Comparison of ENCODE assay signal across 18 cellular contexts in genomic region chr1:207988326-207989005, GRCh38.
DNase-seq lines count a peak whose midpoint lies in the region; ATAC-seq and TF ChIP-seq lines count a peak whose summit lies in the region.
"Had no signal": no experiment of that assay in that cellular context is flagged by ENCODE, and none has a peak within 500 bp of the region (broad histone marks: within the 10 kb centered on the region; RNA-seq: fewer than 3 reads in every experiment).

No MANE protein-coding gene starts in this region.

- no peaks in the 10 kb centered on the region for H3K27me3 ChIP-seq in vagina
- H3K27me3 ChIP-seq: BE2C had no signal

- H3K36me3 ChIP-seq in vagina = no peaks in the 10 kb centered on the region
- H3K36me3 ChIP-seq: BE2C had no signal

- H3K36me3 Mint-ChIP-seq in activated CD8-positive, alpha-beta memory T cell treated with anti-CD3 and anti-CD28 coated beads, Interleukin-2, amount 10 ng/mL, durations not matched to agents 7 days and 5 days = no peaks in the 10 kb centered on the region
- H3K36me3 Mint-ChIP-seq in activated T-cell treated with anti-CD3 and anti-CD28 coated beads, Interleukin-2, amount 50 U/mL, for 24 hours (ENCODE audit: low read depth) = no peaks in the 10 kb centered on the region

- CTCF ChIA-PET in activated CD8-positive, alpha-beta memory T cell treated with anti-CD3 and anti-CD28 coated beads, Interleukin-2, amount 10 ng/mL, durations not matched to agents 7 days and 5 days (lab: Charles Lee) = no interaction called here

- no peak overlapping the region for H3K4me3 Mint-ChIP-seq in activated CD8-positive, alpha-beta memory T cell treated with anti-CD3 and anti-CD28 coated beads, Interleukin-2, amount 10 ng/mL, durations not matched to agents 7 days and 5 days
- H3K4me3 Mint-ChIP-seq in activated T-cell treated with anti-CD3 and anti-CD28 coated beads, Interleukin-2, amount 50 U/mL, for 24 hours = no peak overlapping the region
- H3K4me3 Mint-ChIP-seq: CD4-positive, alpha-beta T cell had no signal

- ATAC-seq in activated CD8-positive, alpha-beta memory T cell treated with anti-CD3 and anti-CD28 coated beads, Interleukin-2, amount 10 ng/mL, durations not matched to agents 7 days and 5 days = no peak
- ATAC-seq: GM12878, Right ventricle myocardium inferior had no signal

- intact Hi-C loops in vagina (cut with DNase I) = no loop called here

- H3K9me3 Mint-ChIP-seq in activated CD8-positive, alpha-beta memory T cell treated with anti-CD3 and anti-CD28 coated beads, Interleukin-2, amount 10 ng/mL, durations not matched to agents 7 days and 5 days (ENCODE audit: low read depth) = no peaks in the 10 kb centered on the region
- H3K9me3 Mint-ChIP-seq in activated T-cell treated with anti-CD3 and anti-CD28 coated beads, Interleukin-2, amount 50 U/mL, for 24 hours = no peaks in the 10 kb centered on the region
- H3K9me3 Mint-ChIP-seq: CD4-positive, alpha-beta T cell had no signal

- no peak for TF ChIP-seq POLR2A in vagina (IDR thresholded peaks at IDR 0.05)

- H3K9me3 ChIP-seq in vagina = no peaks in the 10 kb centered on the region
- H3K9me3 ChIP-seq: BE2C had no signal

- no peak for TF ChIP-seq CTCF in vagina (IDR thresholded peaks at IDR 0.05)

- no peaks in the 10 kb centered on the region for H3K4me1 Mint-ChIP-seq in activated CD8-positive, alpha-beta memory T cell treated with anti-CD3 and anti-CD28 coated beads, Interleukin-2, amount 10 ng/mL, durations not matched to agents 7 days and 5 days
- no peaks in the 10 kb centered on the region for H3K4me1 Mint-ChIP-seq in activated T-cell treated with anti-CD3 and anti-CD28 coated beads, Interleukin-2, amount 50 U/mL, for 24 hours (ENCODE audit: low read depth)

- H3K4me1 ChIP-seq in vagina = no peaks in the 10 kb centered on the region

- no peak overlapping the region for H3K4me3 ChIP-seq in vagina
- H3K4me3 ChIP-seq: GM12878 had no signal

- no peak overlapping the region for H3K27ac ChIP-seq in vagina
- H3K27ac ChIP-seq: KMS-11 had no signal

- peak; percentile 26 for DNase-seq in activated CD8-positive, alpha-beta memory T cell treated with anti-CD3 and anti-CD28 coated beads, Interleukin-2, amount 10 ng/mL, durations not matched to agents 7 days and 5 days
- no peak for DNase-seq in activated CD8-positive, alpha-beta memory T cell treated with anti-CD3 and anti-CD28 coated beads, Interleukin-2, amount 50 U/mL, for 48 hours
- DNase-seq in SKM-1 treated with dmso at 0.1 percent for 144 hours (lab: John Stamatoyannopoulos, UW; ENCODE audit: unreplicated experiment) = peak; percentile 76
- DNase-seq in islet precursor cell = peak; percentile 27
- peak; percentile 52 to 61 for DNase-seq in vagina (ENCODE audit: extremely low spot score in 2 of 2)
- DNase-seq in activated T-cell treated with anti-CD3 and anti-CD28 coated beads, Interleukin-2, amount 50 U/mL, for 24 hours = no peak
- no peak for DNase-seq in AG08395 (ENCODE audit: low spot score)
- DNase-seq in COLO829 (ENCODE audit: low spot score) = no peak
- DNase-seq: BE2C; CD4-positive, alpha-beta T cell; DMS153; NCI-H1092; NCI-H1436 treated with DMSO at 0.1 percent for 48 hours; NCI-H2029; NCI-H526 had no signal

- peaks cover 16% of the 10 kb centered on the region for H3K27me3 Mint-ChIP-seq in activated CD8-positive, alpha-beta memory T cell treated with anti-CD3 and anti-CD28 coated beads, Interleukin-2, amount 10 ng/mL, durations not matched to agents 7 days and 5 days
- peaks cover 17% of the 10 kb centered on the region for H3K27me3 Mint-ChIP-seq in activated T-cell treated with anti-CD3 and anti-CD28 coated beads, Interleukin-2, amount 50 U/mL, for 24 hours

- no peak overlapping the region for H3K27ac Mint-ChIP-seq in activated CD8-positive, alpha-beta memory T cell treated with anti-CD3 and anti-CD28 coated beads, Interleukin-2, amount 10 ng/mL, durations not matched to agents 7 days and 5 days
- H3K27ac Mint-ChIP-seq in activated T-cell treated with anti-CD3 and anti-CD28 coated beads, Interleukin-2, amount 50 U/mL, for 24 hours = no peak overlapping the region
- H3K27ac Mint-ChIP-seq: CD4-positive, alpha-beta T cell had no signal

Comparison
In these comparisons a context has a peak if more than half of its experiments do, and no peak if none do; other contexts are left out.
1. DNase-seq: peak in activated CD8-positive, alpha-beta memory T cell treated with anti-CD3 and anti-CD28 coated beads, Interleukin-2, amount 10 ng/mL, durations not matched to agents 7 days and 5 days (single experiment), SKM-1 treated with dmso at 0.1 percent for 144 hours (single experiment), islet precursor cell (single experiment) and vagina (2 of 2); none in activated CD8-positive, alpha-beta memory T cell treated with anti-CD3 and anti-CD28 coated beads, Interleukin-2, amount 50 U/mL, for 48 hours (single experiment), activated T-cell treated with anti-CD3 and anti-CD28 coated beads, Interleukin-2, amount 50 U/mL, for 24 hours (single experiment), AG08395 (single experiment) and COLO829 (single experiment).